ENCODE assay signal across 25 cellular contexts in the genomic region with DNA sequence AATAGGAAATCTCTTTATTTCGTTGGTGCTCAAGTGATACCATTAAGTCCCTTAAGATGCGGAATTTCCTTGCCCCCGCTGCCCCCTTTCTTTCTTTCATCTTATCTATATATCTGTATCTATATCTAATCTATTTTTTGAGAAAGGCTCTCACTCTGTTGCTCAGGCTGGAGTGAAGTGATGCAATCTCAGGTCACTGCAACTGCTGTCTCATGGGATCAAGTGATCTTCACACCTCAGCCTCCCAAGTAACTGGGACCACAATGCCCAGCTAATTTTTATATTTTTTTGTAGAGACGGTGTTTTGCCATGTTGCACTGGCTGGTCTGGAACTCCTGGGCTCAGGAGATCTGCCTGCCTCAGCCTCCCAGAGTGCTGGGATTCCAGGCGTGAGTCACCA.
"Had no signal": no experiment of that assay in that cellular context is flagged by ENCODE, and none has a peak within 500 bp of the region (broad histone marks: within the 10 kb centered on the region; RNA-seq: fewer than 3 reads in every experiment).

No MANE protein-coding gene starts in this region.

- H3K27me3 Mint-ChIP-seq: effector memory CD8-positive, alpha-beta T cell; stimulated activated naive CD8-positive, alpha-beta T cell treated with anti-CD3 and anti-CD28 coated beads, Interleukin-15, amount 100 ng/mL, for 72 hours had no signal

- H3K36me3 Mint-ChIP-seq: natural killer cell had no signal

- H3K4me3 ChIP-seq: esophagus squamous epithelium, heart right ventricle, lower lobe of right lung, ovary, psoas muscle, thyroid gland, vagina had no signal

- H3K27ac Mint-ChIP-seq: natural killer cell had no signal

- H3K4me1 ChIP-seq: esophagus squamous epithelium, lower lobe of right lung, psoas muscle had no signal

- DNase-seq: cortex of kidney; effector memory CD8-positive, alpha-beta T cell; erythroblast; esophagus squamous epithelium; foreskin melanocyte; glutamatergic neuron; heart right ventricle; hippocampal formation; kidney glomerular epithelial cell; left ventricle myocardium superior; lower lobe of right lung; natural killer cell; occipital lobe; ovary; posterior cingulate gyrus; psoas muscle; right cardiac atrium; small intestine; stimulated activated CD4-positive, alpha-beta T cell treated with anti-CD3 and anti-CD28 coated beads, Interleukin-15, amount 100 ng/mL, for 24 hours; stimulated activated CD4-positive, alpha-beta T cell treated with anti-CD3 and anti-CD28 coated beads, Interleukin-2, amount 100 ng/mL, for 48 hours; stimulated activated naive CD4-positive, alpha-beta T cell; stimulated activated naive CD8-positive, alpha-beta T cell treated with anti-CD3 and anti-CD28 coated beads, Interleukin-15, amount 100 ng/mL, for 72 hours; thyroid gland; trophoblast cell had no signal

- ATAC-seq: effector memory CD8-positive, alpha-beta T cell; heart right ventricle; left ventricle myocardium superior; lower lobe of right lung; natural killer cell; psoas muscle; right cardiac atrium; stimulated activated naive CD8-positive, alpha-beta T cell treated with anti-CD3 and anti-CD28 coated beads, Interleukin-15, amount 100 ng/mL, for 72 hours had no signal

- H3K27ac ChIP-seq: esophagus squamous epithelium, heart right ventricle, lower lobe of right lung, ovary, psoas muscle, thyroid gland, vagina had no signal

- H3K4me3 Mint-ChIP-seq: effector memory CD8-positive, alpha-beta T cell; natural killer cell; stimulated activated naive CD8-positive, alpha-beta T cell treated with anti-CD3 and anti-CD28 coated beads, Interleukin-15, amount 100 ng/mL, for 72 hours had no signal

- H3K36me3 ChIP-seq: esophagus squamous epithelium, heart right ventricle, lower lobe of right lung, ovary, thyroid gland, vagina had no signal

- H3K9me3 Mint-ChIP-seq: effector memory CD8-positive, alpha-beta T cell; natural killer cell; stimulated activated naive CD8-positive, alpha-beta T cell treated with anti-CD3 and anti-CD28 coated beads, Interleukin-15, amount 100 ng/mL, for 72 hours had no signal

- H3K27me3 ChIP-seq: esophagus squamous epithelium, heart right ventricle, ovary, thyroid gland, vagina had no signal
